ENCODE assay signal across 1 cellular context in the genomic region with DNA sequence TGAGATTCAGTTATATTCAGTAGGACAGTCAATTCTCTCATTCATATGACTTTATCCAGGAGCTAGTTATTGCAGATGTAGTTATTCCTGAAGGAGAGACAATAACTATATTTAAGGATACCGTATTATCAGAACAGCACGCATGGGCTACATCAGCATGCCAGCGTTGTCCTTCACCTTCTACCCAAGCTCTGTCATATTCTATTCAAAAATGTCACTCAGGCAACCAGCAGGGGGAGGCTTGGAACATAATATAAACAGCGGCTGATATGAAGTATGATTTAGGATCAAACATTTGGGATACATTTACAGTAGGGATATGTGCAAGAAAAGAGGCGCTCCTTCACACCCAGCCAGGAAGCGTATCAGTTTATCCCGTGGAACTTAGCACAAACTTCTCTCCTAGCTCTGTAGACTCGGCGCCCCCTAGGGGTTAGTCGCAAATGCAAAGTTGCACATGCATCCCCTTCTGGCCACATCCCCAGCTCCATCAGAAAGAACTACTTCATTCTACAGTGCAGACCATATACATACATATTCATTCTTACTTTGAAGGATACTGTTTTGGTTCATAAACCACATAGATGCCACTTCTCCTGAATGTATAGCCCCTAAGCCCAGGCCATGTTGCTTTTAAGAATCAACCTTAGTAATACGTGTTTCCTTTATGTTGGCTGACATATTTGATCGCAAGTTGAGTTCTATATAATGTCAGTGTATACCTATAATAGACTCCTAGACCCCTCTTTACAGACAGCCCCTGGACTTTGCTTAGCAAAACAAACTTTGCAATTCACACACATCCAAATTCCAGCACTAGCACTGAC.
TF ChIP-seq lines count a peak whose summit lies in the region.

No MANE protein-coding gene starts in this region.

TF ChIP-seq in HCT116, 20 proteins besides CTCF, POLR2A, EP300 and RAD21:
- TF ChIP-seq, protein P1, sequence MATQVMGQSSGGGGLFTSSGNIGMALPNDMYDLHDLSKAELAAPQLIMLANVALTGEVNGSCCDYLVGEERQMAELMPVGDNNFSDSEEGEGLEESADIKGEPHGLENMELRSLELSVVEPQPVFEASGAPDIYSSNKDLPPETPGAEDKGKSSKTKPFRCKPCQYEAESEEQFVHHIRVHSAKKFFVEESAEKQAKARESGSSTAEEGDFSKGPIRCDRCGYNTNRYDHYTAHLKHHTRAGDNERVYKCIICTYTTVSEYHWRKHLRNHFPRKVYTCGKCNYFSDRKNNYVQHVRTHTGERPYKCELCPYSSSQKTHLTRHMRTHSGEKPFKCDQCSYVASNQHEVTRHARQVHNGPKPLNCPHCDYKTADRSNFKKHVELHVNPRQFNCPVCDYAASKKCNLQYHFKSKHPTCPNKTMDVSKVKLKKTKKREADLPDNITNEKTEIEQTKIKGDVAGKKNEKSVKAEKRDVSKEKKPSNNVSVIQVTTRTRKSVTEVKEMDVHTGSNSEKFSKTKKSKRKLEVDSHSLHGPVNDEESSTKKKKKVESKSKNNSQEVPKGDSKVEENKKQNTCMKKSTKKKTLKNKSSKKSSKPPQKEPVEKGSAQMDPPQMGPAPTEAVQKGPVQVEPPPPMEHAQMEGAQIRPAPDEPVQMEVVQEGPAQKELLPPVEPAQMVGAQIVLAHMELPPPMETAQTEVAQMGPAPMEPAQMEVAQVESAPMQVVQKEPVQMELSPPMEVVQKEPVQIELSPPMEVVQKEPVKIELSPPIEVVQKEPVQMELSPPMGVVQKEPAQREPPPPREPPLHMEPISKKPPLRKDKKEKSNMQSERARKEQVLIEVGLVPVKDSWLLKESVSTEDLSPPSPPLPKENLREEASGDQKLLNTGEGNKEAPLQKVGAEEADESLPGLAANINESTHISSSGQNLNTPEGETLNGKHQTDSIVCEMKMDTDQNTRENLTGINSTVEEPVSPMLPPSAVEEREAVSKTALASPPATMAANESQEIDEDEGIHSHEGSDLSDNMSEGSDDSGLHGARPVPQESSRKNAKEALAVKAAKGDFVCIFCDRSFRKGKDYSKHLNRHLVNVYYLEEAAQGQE (IDR thresholded peaks at IDR 0.05; ENCODE audit: low read depth), result no peak
- no peak for TF ChIP-seq ZNF274 (IDR thresholded peaks at IDR 0.05; ENCODE audit: low read depth, low read length)
- TF ChIP-seq EGR1 (IDR thresholded peaks at IDR 0.05; ENCODE audit: low read depth), result no peak
- TF ChIP-seq ZBTB33 (IDR thresholded peaks at IDR 0.05; ENCODE audit: extremely low read depth, insufficient replicate concordance, low read length), result no peak
- TF ChIP-seq SP1 (IDR thresholded peaks at IDR 0.05; ENCODE audit: low read depth), result no peak
